ENCODE assay signal across 9 cellular contexts in genomic region chr10:122112625-122113160, GRCh38.
DNase-seq lines count a peak whose midpoint lies in the region; ATAC-seq, FAIRE-seq and TF ChIP-seq lines count a peak whose summit lies in the region.
"Had no signal": no experiment of that assay in that cellular context is flagged by ENCODE, and none has a peak within 500 bp of the region (broad histone marks: within the 10 kb centered on the region; RNA-seq: fewer than 3 reads in every experiment).

No MANE protein-coding gene starts in this region.

- peak overlapping the region; percentile 91 for H4K91ac ChIP-seq in mesenchymal stem cell (ENCODE audit: low read length)

- peak overlapping the region; percentile 82 for H2BK5ac ChIP-seq in mesenchymal stem cell (ENCODE audit: low read depth, low read length, poor library complexity, severe bottlenecking)

- ATAC-seq in upper lobe of right lung (peak; percentile 94), HG03175 (IDR thresholded peaks at IDR 0.05; ENCODE audit: unreplicated experiment) (no peak)

- peak overlapping the region; percentile 96 for H2BK15ac ChIP-seq in mesenchymal stem cell (ENCODE audit: low read depth, poor library complexity, severe bottlenecking)

- peaks cover 3% of the 10 kb centered on the region for H3K79me1 ChIP-seq in mesenchymal stem cell (replicated peaks; ENCODE audit: low read length, poor library complexity, severe bottlenecking)

- peak overlapping the region; percentile 60 for H2AFZ ChIP-seq in mesenchymal stem cell (ENCODE audit: low read depth, low read length)

- H3K36me3 ChIP-seq in H7 (replicated peaks; ENCODE audit: control insufficient read depth, insufficient read depth, low read length) (no peaks in the 10 kb centered on the region), mesenchymal stem cell (ENCODE audit: control insufficient read depth in 1 of 2, insufficient read depth in 2 of 2, low read depth in 1 of 2, low read length in 2 of 2) (no peaks in the 10 kb centered on the region), upper lobe of right lung (no peaks in the 10 kb centered on the region)

- peak overlapping the region; percentile 95 for H3K9ac ChIP-seq in mesenchymal stem cell (ENCODE audit: low read length)

- H2BK12ac ChIP-seq in mesenchymal stem cell (ENCODE audit: low read length in 2 of 2), result peak overlapping the region; percentile 38 to 79

- peak overlapping the region in 1 of 2 experiments; percentile 71 for H3K14ac ChIP-seq in mesenchymal stem cell (ENCODE audit: low read length in 2 of 2)

- POLR2A ChIA-PET in AG04450 (lab: Yijun Ruan, JAX), result interaction anchor here (0.6 to 1.7 kb wide), 8 partner anchors 10 to 262 kb away, joined by 3 to 10 read pairs (median 4); partner anchors contain the start of genes ATE1 and PLEKHA1

- FAIRE-seq in RCC 7860 (lab: Jason Lieb, UNC), result no peak
- FAIRE-seq: islet of Langerhans had no signal

- peak; percentile 87 for DNase-seq in AG04450 (ENCODE audit: low read depth, low spot score)
- peak; percentile 97 for DNase-seq in H7
- DNase-seq in RCC 7860 (ENCODE audit: low spot score), result peak; percentile 94
- peak; percentile 73 for DNase-seq in epithelial cell of prostate (ENCODE audit: low read depth, low spot score)
- DNase-seq in mesenchymal stem cell, result peak; percentile 99
- peak; percentile 93 for DNase-seq in upper lobe of right lung
- DNase-seq in NCI-H128 (lab: John Stamatoyannopoulos, UW; ENCODE audit: unreplicated experiment), result no peak

- peaks cover 5% of the 10 kb centered on the region; the same call in 1 of the 2 replicates for H3K9me3 ChIP-seq in AG04450 (ENCODE audit: control insufficient read depth, insufficient read depth, low read length)
- no peaks in the 10 kb centered on the region for H3K9me3 ChIP-seq in mesenchymal stem cell (ENCODE audit: control insufficient read depth, low read length)
- H3K9me3 ChIP-seq in upper lobe of right lung, result no peaks in the 10 kb centered on the region

- H3K4me1 ChIP-seq in mesenchymal stem cell (ENCODE audit: control insufficient read depth, insufficient read depth, low read depth, low read length) (peaks cover 11% of the 10 kb centered on the region), upper lobe of right lung (peaks cover 26% of the 10 kb centered on the region)

- 1% methylated on average over 54 of the region's 63 CpGs for WGBS in mesenchymal stem cell

- CTCF ChIA-PET in AG04450 (lab: Charles Lee), result interaction anchor here (0.6 to 1.6 kb wide), 16 partner anchors 9 to 141 kb away, joined by 3 to 12 read pairs (median 4); partner anchors contain the start of gene NSMCE4A

- peak overlapping the region; percentile 98 for H2BK120ac ChIP-seq in mesenchymal stem cell (ENCODE audit: low read depth, low read length)

- H3K18ac ChIP-seq in mesenchymal stem cell (ENCODE audit: low read depth in 1 of 2, low read length in 2 of 2), result peak overlapping the region; percentile 97 to 99

- peak overlapping the region; percentile 89 for H3K4me2 ChIP-seq in mesenchymal stem cell (ENCODE audit: low read length, poor library complexity, severe bottlenecking)

- peak; percentile 57 for TF ChIP-seq CTCF in AG04450 (IDR thresholded peaks at IDR 0.05; ENCODE audit: low read depth, low read length)
- peak; percentile 56 for TF ChIP-seq CTCF in upper lobe of right lung (IDR thresholded peaks at IDR 0.05)

- peak overlapping the region; percentile 95 to 98 for H3K4ac ChIP-seq in mesenchymal stem cell (ENCODE audit: low read depth in 1 of 2, low read length in 2 of 2)

- peak overlapping the region; percentile 84 for H4K8ac ChIP-seq in mesenchymal stem cell (ENCODE audit: low read length)

- H2AK5ac ChIP-seq in mesenchymal stem cell (ENCODE audit: low read length, severe bottlenecking), result no peak overlapping the region

- H3K27ac ChIP-seq in AG04450 (ENCODE audit: low read depth, low read length) (peak overlapping the region; percentile 97), epithelial cell of prostate (peak overlapping the region; percentile 94), mesenchymal stem cell (ENCODE audit: low read length, poor library complexity, severe bottlenecking) (peak overlapping the region; percentile 66), upper lobe of right lung (peak overlapping the region; percentile 99)

- H3K27me3 ChIP-seq in AG04450 (ENCODE audit: control insufficient read depth, insufficient read depth, low read length) (no peaks in the 10 kb centered on the region), H7 (ENCODE audit: control insufficient read depth, insufficient read depth, low read length) (no peaks in the 10 kb centered on the region), mesenchymal stem cell (ENCODE audit: control insufficient read depth in 1 of 2, insufficient read depth in 1 of 2, low read length in 2 of 2) (no peaks in the 10 kb centered on the region), upper lobe of right lung (no peaks in the 10 kb centered on the region)

- H3K4me3 ChIP-seq in AG04450 (ENCODE audit: low read depth, low read length), result peak overlapping the region; percentile 78
- H3K4me3 ChIP-seq in H7 (ENCODE audit: insufficient read depth, low read depth, low read length), result peak overlapping the region; percentile 75
- peak overlapping the region; percentile 81 to 85 for H3K4me3 ChIP-seq in mesenchymal stem cell (ENCODE audit: insufficient read depth in 1 of 2, low read depth in 1 of 2, low read length in 2 of 2)
- H3K4me3 ChIP-seq in upper lobe of right lung, result peak overlapping the region; percentile 63

- peak overlapping the region in 1 of 2 experiments; percentile 50 for H3K23ac ChIP-seq in mesenchymal stem cell (ENCODE audit: low read length in 2 of 2)

- intact Hi-C loops in upper lobe of right lung (cut with DNase I), result loop anchor here (10.0 kb wide), 1 partner anchor 58 kb away; no protein-coding TSS in a partner anchor
